In genomic region chr5:140221697-140222223, GRCh38 we compare ENCODE assay signal across 11 cellular contexts. TPM values are rescaled to one million over a fixed set of nuclear protein-coding genes. Genes with fewer than 3 reads are reported as not detected.
DNase-seq lines count a peak whose midpoint lies in the region; ATAC-seq and TF ChIP-seq lines count a peak whose summit lies in the region.
"Had no signal": no experiment of that assay in that cellular context is flagged by ENCODE, and none has a peak within 500 bp of the region (broad histone marks: within the 10 kb centered on the region; RNA-seq: fewer than 3 reads in every experiment).

No MANE protein-coding gene starts in this region.

- no peaks in the 10 kb centered on the region for H3K79me2 ChIP-seq in neural progenitor cell (ENCODE audit: low read depth)

- H4K20me1 ChIP-seq in neural progenitor cell (ENCODE audit: low read depth), result no peaks in the 10 kb centered on the region
- H4K20me1 ChIP-seq: BLaER1 had no signal

- TF ChIP-seq CTCF in RWPE2 (IDR thresholded peaks at IDR 0.05; ENCODE audit: poor library complexity, severe bottlenecking) (no peak), stomach (IDR thresholded peaks at IDR 0.05) (no peak), neural progenitor cell (IDR thresholded peaks at IDR 0.05) (no peak)

- no peaks in the 10 kb centered on the region for H3K36me3 Mint-ChIP-seq in activated CD4-positive, alpha-beta T cell treated with anti-CD3 and anti-CD28 coated beads for 36 hours (ENCODE audit: low read depth)
- H3K36me3 Mint-ChIP-seq in neural progenitor cell (peaks cover 2% of the 10 kb centered on the region), T-helper 17 cell (ENCODE audit: low read depth) (no peaks in the 10 kb centered on the region)

- H3K27me3 Mint-ChIP-seq in activated CD4-positive, alpha-beta T cell treated with anti-CD3 and anti-CD28 coated beads for 36 hours, result no peaks in the 10 kb centered on the region
- H3K27me3 Mint-ChIP-seq in neural progenitor cell (ENCODE audit: insufficient read depth, low read depth), result peaks cover 4% of the 10 kb centered on the region
- H3K27me3 Mint-ChIP-seq in T-helper 17 cell, result no peaks in the 10 kb centered on the region

- no peak overlapping the region for H3K4me3 Mint-ChIP-seq in activated CD4-positive, alpha-beta T cell treated with anti-CD3 and anti-CD28 coated beads for 36 hours
- H3K4me3 Mint-ChIP-seq in neural progenitor cell, result no peak overlapping the region
- no peak overlapping the region for H3K4me3 Mint-ChIP-seq in T-helper 17 cell

- no peak overlapping the region for H3K9ac ChIP-seq in neural progenitor cell
- H3K9ac ChIP-seq: BLaER1 had no signal

- DNase-seq in activated CD4-positive, alpha-beta T cell treated with anti-CD3 and anti-CD28 coated beads for 36 hours, result no peak
- no peak for DNase-seq in activated CD4-positive, alpha-beta T cell treated with anti-CD3 and anti-CD28 coated beads for 48 hours
- no peak for DNase-seq in RWPE2 (ENCODE audit: low spot score)
- DNase-seq in fibroblast of the conjunctiva (ENCODE audit: low read depth), result peak; percentile 51
- no peak for DNase-seq in stomach
- DNase-seq in islet precursor cell, result no peak
- no peak for DNase-seq in neural progenitor cell (ENCODE audit: low spot score)
- DNase-seq in T-helper 17 cell, result no peak
- DNase-seq: activated CD4-positive, alpha-beta T cell treated with anti-CD3 and anti-CD28 coated beads, Interleukin-2, amount 50 U/mL, for 48 hours; NCI-H187 had no signal

- TF ChIP-seq POLR2A in stomach (IDR thresholded peaks at IDR 0.05), result no peak

- H3K4me1 ChIP-seq in RWPE2 (ENCODE audit: insufficient read depth, poor library complexity, severe bottlenecking), result peaks cover 24% of the 10 kb centered on the region
- H3K4me1 ChIP-seq in stomach, result peaks cover 80 to 97% (median 93%) of the 10 kb centered on the region in 4 donors
- H3K4me1 ChIP-seq in neural progenitor cell, result peaks cover 22% of the 10 kb centered on the region

- ATAC-seq in activated CD4-positive, alpha-beta T cell treated with anti-CD3 and anti-CD28 coated beads for 36 hours, result peak; percentile 83
- ATAC-seq in RWPE2 (ENCODE audit: low read depth) (peak; percentile 89), T-helper 17 cell (no peak)

- H3K27ac ChIP-seq in RWPE2 (ENCODE audit: poor library complexity, severe bottlenecking) (no peak overlapping the region), stomach (peak overlapping the region; percentile 81 to 95 (median 84)), neural progenitor cell (no peak overlapping the region)
- H3K27ac ChIP-seq: BLaER1 had no signal

- H3K9me3 Mint-ChIP-seq in activated CD4-positive, alpha-beta T cell treated with anti-CD3 and anti-CD28 coated beads for 36 hours (ENCODE audit: low read depth), result no peaks in the 10 kb centered on the region
- H3K9me3 Mint-ChIP-seq in neural progenitor cell, result no peaks in the 10 kb centered on the region

- H3K4me3 ChIP-seq in RWPE2 (ENCODE audit: severe bottlenecking), result no peak overlapping the region
- no peak overlapping the region for H3K4me3 ChIP-seq in stomach
- no peak overlapping the region for H3K4me3 ChIP-seq in neural progenitor cell
- H3K4me3 ChIP-seq: BLaER1 had no signal

- H3K4me1 Mint-ChIP-seq in activated CD4-positive, alpha-beta T cell treated with anti-CD3 and anti-CD28 coated beads for 36 hours, result peaks cover 30% of the 10 kb centered on the region
- H3K4me1 Mint-ChIP-seq in neural progenitor cell (peaks cover 26% of the 10 kb centered on the region), T-helper 17 cell (peaks cover 7% of the 10 kb centered on the region)

- H3K4me2 ChIP-seq in neural progenitor cell, result no peak overlapping the region
- H3K4me2 ChIP-seq: BLaER1 had no signal

- no peak for TF ChIP-seq EP300 in stomach (IDR thresholded peaks at IDR 0.05)

- CTCF ChIA-PET in activated CD4-positive, alpha-beta T cell treated with anti-CD3 and anti-CD28 coated beads for 36 hours (lab: Charles Lee), result interaction anchor here (0.6 to 1.4 kb wide), 9 partner anchors 19 to 423 kb away, joined by 3 to 5 read pairs (median 3); no protein-coding TSS in a partner anchor

- H3K27me3 ChIP-seq in RWPE2 (ENCODE audit: insufficient read depth, poor library complexity, severe bottlenecking) (no peaks in the 10 kb centered on the region), stomach (no peaks in the 10 kb centered on the region), neural progenitor cell (no peaks in the 10 kb centered on the region)
- H3K27me3 ChIP-seq: BLaER1 had no signal

- WGBS in stomach, 5 donors, result 78 to 82% (median 81%) methylated on average over 5 of the region's 5 CpGs

- H3K36me3 ChIP-seq in RWPE2 (ENCODE audit: low read depth) (no peaks in the 10 kb centered on the region), stomach (peaks cover 0 to 3% (median 0%) of the 10 kb centered on the region in 4 donors), neural progenitor cell (no peaks in the 10 kb centered on the region)
- H3K36me3 ChIP-seq: BLaER1 had no signal

- H3F3A ChIP-seq in neural progenitor cell (ENCODE audit: low read depth), result peaks cover 17% of the 10 kb centered on the region

- intact Hi-C loops in activated CD4-positive, alpha-beta T cell treated with anti-CD3 and anti-CD28 coated beads for 36 hours (cut with DNase I, micrococcal nuclease), result no loop called here
- intact Hi-C loops in stomach (cut with DNase I; ENCODE audit: low total_unique reads), result no loop called here

- H2AFZ ChIP-seq in neural progenitor cell (replicated peaks), result no peak overlapping the region

- H3K27ac Mint-ChIP-seq in activated CD4-positive, alpha-beta T cell treated with anti-CD3 and anti-CD28 coated beads for 36 hours, result no peak overlapping the region
- H3K27ac Mint-ChIP-seq in neural progenitor cell, result no peak overlapping the region
- no peak overlapping the region for H3K27ac Mint-ChIP-seq in T-helper 17 cell

- POLR2A ChIA-PET in activated CD4-positive, alpha-beta T cell treated with anti-CD3 and anti-CD28 coated beads for 36 hours (lab: Charles Lee), result no interaction called here

- H3K9me3 ChIP-seq in RWPE2 (ENCODE audit: severe bottlenecking), result no peaks in the 10 kb centered on the region
- no peaks in the 10 kb centered on the region for H3K9me3 ChIP-seq in stomach
- no peaks in the 10 kb centered on the region for H3K9me3 ChIP-seq in neural progenitor cell (ENCODE audit: low read depth)
- H3K9me3 ChIP-seq in T-helper 17 cell (ENCODE audit: control insufficient read depth, low read length, poor library complexity, severe bottlenecking), result no peaks in the 10 kb centered on the region
- H3K9me3 ChIP-seq: BLaER1 had no signal

RNA-seq across cellular contexts. Expression of gene CYSTM1, which starts 46.8 kb away (rescaled TPM):
- 10 to 100 TPM; 15.2 to 18.7 TPM for total RNA-seq in activated CD4-positive, alpha-beta T cell treated with anti-CD3 and anti-CD28 coated beads for 36 hours
- total RNA-seq in stomach, result 1,000 to 10,000 TPM in 1 of 5 donors, 100 to 1,000 TPM in 3, 10 to 100 TPM in 1; 23.2 to 1,029 (median 220) TPM
- polyA plus RNA-seq in stomach, result 1,000 to 10,000 TPM in 2 of 3 donors, 100 to 1,000 TPM in 1; 378 to 3,028 (median 2,014) TPM
- 8.9 and 19.8 TPM in 2 replicates for total RNA-seq in neural progenitor cell (ENCODE audit: low replicate concordance)
- 1 to 10 TPM; 7.8 to 8.8 TPM for total RNA-seq in T-helper 17 cell

Comparison
In these comparisons a context has a peak if more than half of its experiments do, and no peak if none do; other contexts are left out.
1. H3K27ac ChIP-seq: peak in stomach (5 of 5); none in RWPE2 (single experiment) and neural progenitor cell (single experiment).